1 cellular context compared by ENCODE assay signal in genomic region chr2:58046335-58046584, GRCh38.
TF ChIP-seq lines count a peak whose summit lies in the region.

No MANE protein-coding gene starts in this region.

TF ChIP-seq in GM23338, 12 proteins besides CTCF, POLR2A, EP300 and RAD21 (continued from another document):
- TF ChIP-seq, protein P1, sequence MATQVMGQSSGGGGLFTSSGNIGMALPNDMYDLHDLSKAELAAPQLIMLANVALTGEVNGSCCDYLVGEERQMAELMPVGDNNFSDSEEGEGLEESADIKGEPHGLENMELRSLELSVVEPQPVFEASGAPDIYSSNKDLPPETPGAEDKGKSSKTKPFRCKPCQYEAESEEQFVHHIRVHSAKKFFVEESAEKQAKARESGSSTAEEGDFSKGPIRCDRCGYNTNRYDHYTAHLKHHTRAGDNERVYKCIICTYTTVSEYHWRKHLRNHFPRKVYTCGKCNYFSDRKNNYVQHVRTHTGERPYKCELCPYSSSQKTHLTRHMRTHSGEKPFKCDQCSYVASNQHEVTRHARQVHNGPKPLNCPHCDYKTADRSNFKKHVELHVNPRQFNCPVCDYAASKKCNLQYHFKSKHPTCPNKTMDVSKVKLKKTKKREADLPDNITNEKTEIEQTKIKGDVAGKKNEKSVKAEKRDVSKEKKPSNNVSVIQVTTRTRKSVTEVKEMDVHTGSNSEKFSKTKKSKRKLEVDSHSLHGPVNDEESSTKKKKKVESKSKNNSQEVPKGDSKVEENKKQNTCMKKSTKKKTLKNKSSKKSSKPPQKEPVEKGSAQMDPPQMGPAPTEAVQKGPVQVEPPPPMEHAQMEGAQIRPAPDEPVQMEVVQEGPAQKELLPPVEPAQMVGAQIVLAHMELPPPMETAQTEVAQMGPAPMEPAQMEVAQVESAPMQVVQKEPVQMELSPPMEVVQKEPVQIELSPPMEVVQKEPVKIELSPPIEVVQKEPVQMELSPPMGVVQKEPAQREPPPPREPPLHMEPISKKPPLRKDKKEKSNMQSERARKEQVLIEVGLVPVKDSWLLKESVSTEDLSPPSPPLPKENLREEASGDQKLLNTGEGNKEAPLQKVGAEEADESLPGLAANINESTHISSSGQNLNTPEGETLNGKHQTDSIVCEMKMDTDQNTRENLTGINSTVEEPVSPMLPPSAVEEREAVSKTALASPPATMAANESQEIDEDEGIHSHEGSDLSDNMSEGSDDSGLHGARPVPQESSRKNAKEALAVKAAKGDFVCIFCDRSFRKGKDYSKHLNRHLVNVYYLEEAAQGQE (IDR thresholded peaks at IDR 0.05; ENCODE audit: unreplicated experiment), result no peak
- TF ChIP-seq ETS1 (IDR thresholded peaks at IDR 0.05) (no peak), NANOG (IDR thresholded peaks at IDR 0.05; ENCODE audit: borderline replicate concordance) (no peak), EZH2 (IDR thresholded peaks at IDR 0.05; ENCODE audit: low read depth, unreplicated experiment) (no peak), CREB1 (CRISPR knock-in tag; IDR thresholded peaks at IDR 0.05; ENCODE audit: low read depth) (no peak), POLR2AphosphoS5 (IDR thresholded peaks at IDR 0.05; ENCODE audit: low read depth) (no peak)
TF ChIP-seq in GM23338: peak in this region for 0.
